ENCODE assay signal across 8 cellular contexts in the genomic region with DNA sequence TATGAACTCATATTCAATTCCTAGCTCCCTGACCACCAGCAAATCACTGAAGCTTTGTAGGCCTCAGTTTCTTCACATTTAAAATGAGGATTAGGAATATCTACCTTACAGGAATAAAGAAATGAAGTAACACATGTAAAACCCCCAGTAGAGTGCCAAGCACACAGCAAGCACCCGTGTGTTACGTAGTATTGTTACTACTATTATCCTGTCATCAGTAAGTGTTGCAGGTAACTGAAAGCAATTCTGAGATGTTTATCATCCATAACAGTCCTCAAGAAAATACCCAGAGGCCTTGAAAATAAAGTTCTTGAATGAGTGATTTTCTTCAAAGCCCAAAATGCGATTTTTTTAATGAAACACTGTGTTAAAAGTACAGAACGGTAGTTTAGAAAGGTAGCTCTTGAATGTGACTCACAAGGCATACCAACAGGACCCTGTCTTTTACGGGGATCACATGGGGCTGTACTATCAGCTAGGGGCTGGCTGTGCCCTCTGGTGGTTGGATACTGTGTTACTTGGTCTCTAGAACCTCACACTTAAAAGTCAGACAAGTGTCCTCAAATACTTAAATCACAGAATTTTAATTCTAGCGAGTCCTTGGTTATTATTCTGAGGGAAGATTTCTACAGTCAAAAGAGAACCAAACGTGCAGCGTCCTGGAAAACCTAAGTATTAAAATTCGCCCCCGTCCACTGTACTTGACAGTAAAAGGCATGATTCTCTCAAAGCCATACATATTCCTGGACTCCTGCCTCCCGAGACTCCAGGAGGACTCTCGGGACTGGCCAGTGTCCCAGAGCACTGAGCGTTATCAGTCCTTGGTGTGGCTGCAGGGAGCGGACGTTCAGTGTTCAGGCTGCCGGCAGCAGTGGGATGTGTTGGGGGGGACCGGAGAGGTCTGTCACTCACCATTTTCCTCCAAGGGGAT. TPM values are rescaled to one million over a fixed set of nuclear protein-coding genes. Genes with fewer than 3 reads are reported as not detected.
DNase-seq lines count a peak whose midpoint lies in the region; ATAC-seq and TF ChIP-seq lines count a peak whose summit lies in the region.

No MANE protein-coding gene starts in this region.

- CTCF ChIA-PET in CD8-positive, alpha-beta T cell (lab: Charles Lee): interaction anchor here (0.6 to 4.0 kb wide), 19 partner anchors 9 to 369 kb away, joined by 3 to 87 read pairs (median 6); a partner anchor contains a TSS

- H3K4me3 ChIP-seq in CD8-positive, alpha-beta T cell (ENCODE audit: low read depth, low read length): peak overlapping the region; percentile 89

- DNase-seq in CD8-positive, alpha-beta T cell: peak; percentile 49 to 87 (median 73)
- DNase-seq in NK-92 (lab: John Stamatoyannopoulos, UW; ENCODE audit: unreplicated experiment) (peak; percentile 3), epidermal melanocyte (ENCODE audit: insufficient read length, low spot score) (peak; percentile 75), mucosa of gallbladder (ENCODE audit: low spot score) (peak; percentile 67)
- peak; percentile 35 for DNase-seq in activated CD8-positive, alpha-beta memory T cell treated with anti-CD3 and anti-CD28 coated beads, Interleukin-2, amount 50 U/mL, for 24 hours (ENCODE audit: extremely low read depth)
- DNase-seq in stimulated activated effector memory CD8-positive, alpha-beta T cell treated with anti-CD3 and anti-CD28 coated beads, Interleukin-12 subunit alpha, Interleukin-12 subunit beta, amount 100 ng/mL, for 72 hours (ENCODE audit: low spot score in 2 of 2): peak; percentile 37 to 73

- H3K27me3 ChIP-seq in CD8-positive, alpha-beta T cell (ENCODE audit: insufficient read depth, low read length): no peaks in the 10 kb centered on the region

- H3K9me3 ChIP-seq in CD8-positive, alpha-beta T cell (ENCODE audit: low read length): no peaks in the 10 kb centered on the region

- H3K36me3 Mint-ChIP-seq in CD8-positive, alpha-beta T cell: peaks cover 30% of the 10 kb centered on the region
- peaks cover 47% of the 10 kb centered on the region for H3K36me3 Mint-ChIP-seq in stimulated activated effector memory CD8-positive, alpha-beta T cell treated with anti-CD3 and anti-CD28 coated beads, Interleukin-12 subunit alpha, Interleukin-12 subunit beta, amount 100 ng/mL, for 72 hours

- no peaks in the 10 kb centered on the region for H3K9me3 Mint-ChIP-seq in CD8-positive, alpha-beta T cell
- H3K9me3 Mint-ChIP-seq in stimulated activated effector memory CD8-positive, alpha-beta T cell treated with anti-CD3 and anti-CD28 coated beads, Interleukin-12 subunit alpha, Interleukin-12 subunit beta, amount 100 ng/mL, for 72 hours: no peaks in the 10 kb centered on the region

- peak overlapping the region; percentile 97 for H3K27ac Mint-ChIP-seq in CD8-positive, alpha-beta T cell
- H3K27ac Mint-ChIP-seq in stimulated activated effector memory CD8-positive, alpha-beta T cell treated with anti-CD3 and anti-CD28 coated beads, Interleukin-12 subunit alpha, Interleukin-12 subunit beta, amount 100 ng/mL, for 72 hours: peak overlapping the region; percentile 99

- intact Hi-C loops in CD8-positive, alpha-beta T cell (cut with DNase I, micrococcal nuclease): loop anchor here (1.0 to 10.0 kb wide), 7 partner anchors 22 to 1475 kb away; a partner anchor contains a TSS

- H3K27ac ChIP-seq in CD8-positive, alpha-beta T cell (ENCODE audit: low read depth, low read length): peak overlapping the region; percentile 83

- peak overlapping the region; percentile 99 for H3K4me3 Mint-ChIP-seq in CD8-positive, alpha-beta T cell
- peak overlapping the region; percentile 100 for H3K4me3 Mint-ChIP-seq in stimulated activated effector memory CD8-positive, alpha-beta T cell treated with anti-CD3 and anti-CD28 coated beads, Interleukin-12 subunit alpha, Interleukin-12 subunit beta, amount 100 ng/mL, for 72 hours

- peaks cover 33% of the 10 kb centered on the region for H3K4me1 Mint-ChIP-seq in CD8-positive, alpha-beta T cell (ENCODE audit: low read depth)
- H3K4me1 Mint-ChIP-seq in stimulated activated effector memory CD8-positive, alpha-beta T cell treated with anti-CD3 and anti-CD28 coated beads, Interleukin-12 subunit alpha, Interleukin-12 subunit beta, amount 100 ng/mL, for 72 hours: peaks cover 22% of the 10 kb centered on the region

- no peaks in the 10 kb centered on the region for H3K36me3 ChIP-seq in CD8-positive, alpha-beta T cell (ENCODE audit: insufficient read depth, low read length)

- peak; percentile 80 for ATAC-seq in CD8-positive, alpha-beta T cell
- ATAC-seq in GM19328 (IDR thresholded peaks at IDR 0.05; ENCODE audit: unreplicated experiment) (peak; percentile 85), HG03460 (IDR thresholded peaks at IDR 0.05; ENCODE audit: unreplicated experiment) (peak; percentile 91)
- peak; percentile 93 for ATAC-seq in stimulated activated effector memory CD8-positive, alpha-beta T cell treated with anti-CD3 and anti-CD28 coated beads, Interleukin-12 subunit alpha, Interleukin-12 subunit beta, amount 100 ng/mL, for 72 hours

- peak; percentile 71 for TF ChIP-seq CTCF in CD8-positive, alpha-beta T cell (IDR thresholded peaks at IDR 0.05)

- POLR2A ChIA-PET in CD8-positive, alpha-beta T cell (lab: Charles Lee): interaction anchor here (0.6 to 2.3 kb wide), 7 partner anchors 9 to 453 kb away, joined by 3 to 42 read pairs (median 15); a partner anchor contains a TSS

- H3K4me1 ChIP-seq in CD8-positive, alpha-beta T cell (ENCODE audit: insufficient read depth, low read length): peaks cover 13% of the 10 kb centered on the region

- H3K27me3 Mint-ChIP-seq in CD8-positive, alpha-beta T cell (ENCODE audit: low read depth): no peaks in the 10 kb centered on the region

RNA-seq across cellular contexts. Expression of a gene that starts 0.7 kb away (rescaled TPM):
- total RNA-seq in CD8-positive, alpha-beta T cell: 10 to 100 TPM; 12.1 to 15.2 TPM
- 46.8 TPM for total RNA-seq in mucosa of gallbladder

RNA-seq across cellular contexts. Expression of a gene that starts 19.8 kb away (rescaled TPM):
- total RNA-seq in CD8-positive, alpha-beta T cell: 10 to 100 TPM; 40.6 to 41.0 TPM
- 15.5 TPM for total RNA-seq in mucosa of gallbladder

RNA-seq across cellular contexts. Expression of a gene that starts 20.1 kb away (rescaled TPM):
- 10 to 100 TPM; 16.1 to 20.2 TPM for total RNA-seq in CD8-positive, alpha-beta T cell
- total RNA-seq in mucosa of gallbladder: 13.0 TPM

RNA-seq across cellular contexts. Expression of a gene that starts 46.2 kb away (rescaled TPM):
- 1 to 10 TPM; 3.4 to 3.9 TPM for total RNA-seq in CD8-positive, alpha-beta T cell
- total RNA-seq in mucosa of gallbladder: 9.4 TPM

Comparison
In these comparisons a context has a peak if more than half of its experiments do, and no peak if none do; other contexts are left out.
1. Peak in every context shown above with its lines: DNase-seq, ATAC-seq, H3K4me3 ChIP-seq and H3K27ac ChIP-seq.
2. DNase-seq: peak in every context shown above with its lines; median percentile 75 in epidermal melanocyte; 73 in CD8-positive, alpha-beta T cell; 67 in mucosa of gallbladder; 55 in stimulated activated effector memory CD8-positive, alpha-beta T cell treated with anti-CD3 and anti-CD28 coated beads, Interleukin-12 subunit alpha, Interleukin-12 subunit beta, amount 100 ng/mL, for 72 hours; 35 in activated CD8-positive, alpha-beta memory T cell treated with anti-CD3 and anti-CD28 coated beads, Interleukin-2, amount 50 U/mL, for 24 hours; 3 in NK-92.